8 cellular contexts compared by ENCODE assay signal in genomic region chr19:13022111-13022858, GRCh38. TPM values are rescaled to one million over a fixed set of nuclear protein-coding genes. Genes with fewer than 3 reads are reported as not detected.
DNase-seq lines count a peak whose midpoint lies in the region; ATAC-seq, FAIRE-seq and TF ChIP-seq lines count a peak whose summit lies in the region.

No MANE protein-coding gene starts in this region.

- H3K9me3 ChIP-seq in lung (ENCODE audit: control insufficient read depth in 2 of 2, insufficient read depth in 1 of 2, low read length in 1 of 2), result no peaks in the 10 kb centered on the region

- no peaks in the 10 kb centered on the region for H3K27me3 ChIP-seq in lung (ENCODE audit: control insufficient read depth, insufficient read depth)

- H3K4me1 Mint-ChIP-seq in endothelial cell (ENCODE audit: unreplicated experiment), result peaks cover 83% of the 10 kb centered on the region

- H3K4me3 ChIP-seq in HFF-Myc (replicated peaks; ENCODE audit: low read depth, low read length) (peak overlapping the region; percentile 53), lung (no peak overlapping the region)

- no peak for FAIRE-seq in GM12891 (lab: Jason Lieb, UNC)

- peaks cover 5% of the 10 kb centered on the region for H3K36me3 Mint-ChIP-seq in endothelial cell (ENCODE audit: low read depth, unreplicated experiment)

- H3K4me3 Mint-ChIP-seq in endothelial cell (ENCODE audit: unreplicated experiment), result no peak overlapping the region

- H3K27ac Mint-ChIP-seq in endothelial cell (ENCODE audit: unreplicated experiment), result no peak overlapping the region

- ATAC-seq in lung (ENCODE audit: insufficient read depth, low FRiP score), result no peak

- H3K36me3 ChIP-seq in lung (ENCODE audit: control insufficient read depth in 2 of 2, insufficient read depth in 2 of 2, low read length in 2 of 2), result no peaks in the 10 kb centered on the region

- 17 to 22% methylated on average over 22 of the region's 22 CpGs for WGBS in lung, 2 donors

- DNase-seq in A172 (ENCODE audit: low spot score) (peak; percentile 47), HFF-Myc (ENCODE audit: extremely low read depth, low read depth) (no peak), astrocyte of the hippocampus (ENCODE audit: low read depth, low spot score) (peak; percentile 60), lung (ENCODE audit: low spot score) (no peak), GM12891 (ENCODE audit: insufficient read length, low spot score) (no peak), endothelial cell (ENCODE audit: low spot score) (no peak), NCI-H1930 (lab: John Stamatoyannopoulos, UW) (no peak), cerebellum (ENCODE audit: low spot score) (no peak)

- H3K9me3 Mint-ChIP-seq in endothelial cell (ENCODE audit: unreplicated experiment), result no peaks in the 10 kb centered on the region

- peaks cover 12 to 15% of the 10 kb centered on the region in 2 donors for H3K4me1 ChIP-seq in lung (ENCODE audit: control insufficient read depth in 2 of 2, insufficient read depth in 2 of 2, low read length in 2 of 2)

- TF ChIP-seq POLR2A in GM12891 (IDR thresholded peaks at IDR 0.05; ENCODE audit: low read depth, low read length), result no peak

- peaks cover 26% of the 10 kb centered on the region for H3K27me3 Mint-ChIP-seq in endothelial cell (ENCODE audit: unreplicated experiment)

- TF ChIP-seq CTCF in HFF-Myc (IDR thresholded peaks at IDR 0.05; ENCODE audit: low read depth, low read length, missing control alignments) (no peak), lung (IDR thresholded peaks at IDR 0.05; ENCODE audit: control extremely low read depth, extremely low read depth) (no peak), endothelial cell (IDR thresholded peaks at IDR 0.05; ENCODE audit: unreplicated experiment) (no peak)

- peak overlapping the region; percentile 77 to 90 for H3K27ac ChIP-seq in lung (ENCODE audit: low read depth in 1 of 2, low read length in 1 of 2)

TF ChIP-seq in GM12891, 5 proteins besides CTCF, POLR2A, EP300 and RAD21:
- TF ChIP-seq TAF1 (IDR thresholded peaks at IDR 0.05; ENCODE audit: low read depth, low read length), result no peak
- TF ChIP-seq PAX5 (IDR thresholded peaks at IDR 0.05; ENCODE audit: insufficient read depth, low read length, severe bottlenecking), result no peak
- no peak for TF ChIP-seq SPI1 (IDR thresholded peaks at IDR 0.05; ENCODE audit: low read depth, low read length)
- no peak for TF ChIP-seq POU2F2 (IDR thresholded peaks at IDR 0.05; ENCODE audit: low read depth, low read length)
- no peak for TF ChIP-seq POLR2AphosphoS5 (IDR thresholded peaks at IDR 0.05; ENCODE audit: low read depth, low read length)

RNA-seq across cellular contexts. Expression of gene NFIX, which starts 27.0 kb away (rescaled TPM):
- 17.0 and 25.7 TPM in 2 replicates for total RNA-seq in A172 (2014; rRNA removed; shearing (Covaris generic))
- total RNA-seq in lung, result 100 to 1,000 TPM; 129 to 190 TPM
- 10 to 100 TPM; 26.0 to 50.5 TPM for polyA plus RNA-seq in lung
- polyA plus RNA-seq in GM12891 (2012; ENCODE audit: low read depth, missing spikeins), result 0.30 TPM
- total RNA-seq in endothelial cell (ENCODE audit: unreplicated experiment), result 9.9 TPM
- total RNA-seq in cerebellum, result 62.8 TPM

RNA-seq across cellular contexts. Expression of gene DAND5, which starts 52.9 kb away (rescaled TPM):
- 0.10 and 0.36 TPM in 2 replicates for total RNA-seq in A172 (2014; rRNA removed; shearing (Covaris generic))
- total RNA-seq in lung (under 1 TPM; 0.20 to 0.25 TPM), endothelial cell (ENCODE audit: unreplicated experiment) (0.69 TPM), cerebellum (0.18 TPM)
- under 1 TPM; 0.01 to 0.14 TPM for polyA plus RNA-seq in lung
- polyA plus RNA-seq in GM12891 (2012; ENCODE audit: low read depth, missing spikeins), result not detected

Comparison
In these comparisons a context has a peak if more than half of its experiments do, and no peak if none do; other contexts are left out.
1. DNase-seq: peak in A172 (single experiment) and astrocyte of the hippocampus (single experiment); none in HFF-Myc (single experiment), lung (single experiment), GM12891 (single experiment), endothelial cell (single experiment), NCI-H1930 (0 of 2) and cerebellum (single experiment).